Comparison of ENCODE assay signal across 12 cellular contexts in the genomic region with DNA sequence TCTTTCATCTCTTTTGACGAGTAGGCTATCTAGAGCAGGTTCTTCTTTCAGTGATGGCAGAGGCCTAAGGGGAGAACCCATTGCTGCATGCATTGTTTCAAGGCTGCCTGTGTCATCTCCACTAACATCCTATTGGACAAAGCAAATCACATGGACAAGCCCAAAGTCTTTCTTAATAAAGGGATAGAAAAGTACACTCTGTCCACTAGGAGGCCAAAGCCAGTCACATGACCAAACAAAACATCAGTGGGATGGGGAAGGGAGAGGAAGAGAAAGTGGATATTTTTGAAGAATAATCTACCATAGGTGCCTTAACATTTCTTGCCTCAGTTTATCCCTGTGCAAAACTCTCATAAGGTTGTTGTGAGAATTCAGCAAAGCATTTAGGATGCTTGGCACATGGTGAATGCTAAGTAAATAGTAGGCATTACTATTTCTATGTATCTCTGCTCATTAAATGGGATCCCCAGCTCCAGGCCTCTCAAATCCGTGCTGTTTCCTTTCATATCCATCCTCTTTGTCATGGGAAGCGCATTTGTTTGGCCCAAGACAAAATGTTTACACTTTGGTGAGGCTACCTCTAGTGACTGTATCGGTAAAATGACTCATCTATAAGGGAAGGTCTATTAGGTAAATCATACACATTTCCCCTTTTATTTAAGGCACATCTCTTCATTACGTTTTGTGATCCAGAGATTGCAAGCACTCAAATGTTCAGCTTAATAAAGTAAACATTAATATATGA. TPM values are rescaled to one million over a fixed set of nuclear protein-coding genes. Genes with fewer than 3 reads are reported as not detected.
DNase-seq lines count a peak whose midpoint lies in the region; ATAC-seq and TF ChIP-seq lines count a peak whose summit lies in the region.
"Had no signal": no experiment of that assay in that cellular context is flagged by ENCODE, and none has a peak within 500 bp of the region (broad histone marks: within the 10 kb centered on the region; RNA-seq: fewer than 3 reads in every experiment).

No MANE protein-coding gene starts in this region.

- H3K27me3 ChIP-seq in vagina = no peaks in the 10 kb centered on the region

- no peak overlapping the region for H3K4me3 Mint-ChIP-seq in progenitor cell of endocrine pancreas (ENCODE audit: low read depth)
- no peak overlapping the region for H3K4me3 Mint-ChIP-seq in activated T-helper 2 cell treated with anti-CD3 and anti-CD28 coated beads, Interferon-gamma antibody, Interleukin-2, Interleukin-4, amounts not matched to agents 10 μg/mL and 5 μg/mL and 100 μg/mL, durations not matched to agents 14 hours and 24 hours and 36 hours (ENCODE audit: low read depth)

- H3K4me3 ChIP-seq in vagina = no peak overlapping the region

- intact Hi-C loops in vagina (cut with DNase I) = no loop called here
- intact Hi-C loops in activated T-helper 2 cell treated with anti-CD3 and anti-CD28 coated beads, Interferon-gamma antibody, Interleukin-2, Interleukin-4, amounts not matched to agents 10 μg/mL and 5 μg/mL and 100 μg/mL, durations not matched to agents 14 hours and 24 hours and 36 hours (cut with micrococcal nuclease) = no loop called here

- no peak for TF ChIP-seq POLR2A in vagina (IDR thresholded peaks at IDR 0.05)

- H3K9me3 Mint-ChIP-seq in progenitor cell of endocrine pancreas (ENCODE audit: low read depth) = no peaks in the 10 kb centered on the region
- no peaks in the 10 kb centered on the region for H3K9me3 Mint-ChIP-seq in activated T-helper 2 cell treated with anti-CD3 and anti-CD28 coated beads, Interferon-gamma antibody, Interleukin-2, Interleukin-4, amounts not matched to agents 10 μg/mL and 5 μg/mL and 100 μg/mL, durations not matched to agents 14 hours and 24 hours and 36 hours

- no peaks in the 10 kb centered on the region for H3K4me1 ChIP-seq in vagina

- no peaks in the 10 kb centered on the region for H3K36me3 ChIP-seq in vagina

- no peaks in the 10 kb centered on the region for H3K4me1 Mint-ChIP-seq in progenitor cell of endocrine pancreas (ENCODE audit: low read depth)
- H3K4me1 Mint-ChIP-seq in activated T-helper 2 cell treated with anti-CD3 and anti-CD28 coated beads, Interferon-gamma antibody, Interleukin-2, Interleukin-4, amounts not matched to agents 10 μg/mL and 5 μg/mL and 100 μg/mL, durations not matched to agents 14 hours and 24 hours and 36 hours (ENCODE audit: low read depth) = no peaks in the 10 kb centered on the region

- H3K27me3 Mint-ChIP-seq in progenitor cell of endocrine pancreas = no peaks in the 10 kb centered on the region
- H3K27me3 Mint-ChIP-seq in activated T-helper 2 cell treated with anti-CD3 and anti-CD28 coated beads, Interferon-gamma antibody, Interleukin-2, Interleukin-4, amounts not matched to agents 10 μg/mL and 5 μg/mL and 100 μg/mL, durations not matched to agents 14 hours and 24 hours and 36 hours (ENCODE audit: low read depth) = no peaks in the 10 kb centered on the region

- no peak overlapping the region for H3K27ac Mint-ChIP-seq in progenitor cell of endocrine pancreas
- no peak overlapping the region for H3K27ac Mint-ChIP-seq in activated T-helper 2 cell treated with anti-CD3 and anti-CD28 coated beads, Interferon-gamma antibody, Interleukin-2, Interleukin-4, amounts not matched to agents 10 μg/mL and 5 μg/mL and 100 μg/mL, durations not matched to agents 14 hours and 24 hours and 36 hours

- TF ChIP-seq CTCF in progenitor cell of endocrine pancreas (IDR thresholded peaks at IDR 0.05; ENCODE audit: unreplicated experiment) = peak; percentile 23
- TF ChIP-seq CTCF in vagina (IDR thresholded peaks at IDR 0.05) = no peak

- peak; percentile 90 for ATAC-seq in HG03280 (IDR thresholded peaks at IDR 0.05; ENCODE audit: unreplicated experiment)
- no peak for ATAC-seq in GM21515 (IDR thresholded peaks at IDR 0.05; ENCODE audit: unreplicated experiment)

- H3K9me3 ChIP-seq in vagina = no peaks in the 10 kb centered on the region

- peak; percentile 44 for DNase-seq in NCI-H345 (lab: John Stamatoyannopoulos, UW)
- no peak for DNase-seq in NCI-H345 treated with DMSO at 0.1 percent for 48 hours (lab: John Stamatoyannopoulos, UW; ENCODE audit: unreplicated experiment)
- DNase-seq in SW480 (ENCODE audit: low spot score) = peak; percentile 9
- DNase-seq in progenitor cell of endocrine pancreas (ENCODE audit: low spot score, unreplicated experiment) = no peak
- DNase-seq in vagina (ENCODE audit: extremely low spot score in 2 of 2) = no peak
- DNase-seq in activated T-helper 2 cell treated with anti-CD3 and anti-CD28 coated beads, Interferon-gamma antibody, Interleukin-2, Interleukin-4, amounts not matched to agents 10 μg/mL and 5 μg/mL and 100 μg/mL, durations not matched to agents 14 hours and 24 hours and 36 hours (ENCODE audit: low spot score) = no peak
- DNase-seq: activated gamma-delta T cell treated with Interleukin-2 at 50 U/mL for 16 hours, GDM1, NCI-H1436 treated with DMSO at 0.1 percent for 48 hours had no signal

- H3K36me3 Mint-ChIP-seq in progenitor cell of endocrine pancreas (ENCODE audit: insufficient read depth) = no peaks in the 10 kb centered on the region
- no peaks in the 10 kb centered on the region for H3K36me3 Mint-ChIP-seq in activated T-helper 2 cell treated with anti-CD3 and anti-CD28 coated beads, Interferon-gamma antibody, Interleukin-2, Interleukin-4, amounts not matched to agents 10 μg/mL and 5 μg/mL and 100 μg/mL, durations not matched to agents 14 hours and 24 hours and 36 hours (ENCODE audit: low read depth)

- no peak overlapping the region for H3K27ac ChIP-seq in vagina
- H3K27ac ChIP-seq: RWPE1 had no signal

RNA-seq across cellular contexts. Expression of gene CADPS2, which starts 16.7 kb away (rescaled TPM):
- total RNA-seq in progenitor cell of endocrine pancreas (4.3 and 6.1 TPM in 2 replicates), vagina (25.5 TPM)
- not detected in 2 replicates for total RNA-seq in activated T-helper 2 cell treated with anti-CD3 and anti-CD28 coated beads, Interferon-gamma antibody, Interleukin-2, Interleukin-4, amounts not matched to agents 10 μg/mL and 5 μg/mL and 100 μg/mL, durations not matched to agents 14 hours and 24 hours and 36 hours

Comparison
In these comparisons a context has a peak if more than half of its experiments do, and no peak if none do; other contexts are left out.
1. DNase-seq: peak in NCI-H345 (single experiment) and SW480 (single experiment); none in NCI-H345 treated with DMSO at 0.1 percent for 48 hours (single experiment), progenitor cell of endocrine pancreas (single experiment), vagina (0 of 2) and activated T-helper 2 cell treated with anti-CD3 and anti-CD28 coated beads, Interferon-gamma antibody, Interleukin-2, Interleukin-4, amounts not matched to agents 10 μg/mL and 5 μg/mL and 100 μg/mL, durations not matched to agents 14 hours and 24 hours and 36 hours (single experiment).